ENCODE assay signal across 8 cellular contexts in genomic region chr10:110225756-110226554, GRCh38. TPM values are rescaled to one million over a fixed set of nuclear protein-coding genes. Genes with fewer than 3 reads are reported as not detected.
A peak's percentile ranks its signal among the peaks of the same experiment; 100 is the strongest.
DNase-seq lines count a peak whose midpoint lies in the region; ATAC-seq, FAIRE-seq and TF ChIP-seq lines count a peak whose summit lies in the region.

No MANE protein-coding gene starts in this region.

- TF ChIP-seq POLR2A in body of pancreas (IDR thresholded peaks at IDR 0.05) (peak in 2 of 3 donors; percentile 75), sigmoid colon (IDR thresholded peaks at IDR 0.05) (no peak)

- H3K27me3 ChIP-seq in body of pancreas, result no peaks in the 10 kb centered on the region
- H3K27me3 ChIP-seq in iPS DF 6.9 (ENCODE audit: control insufficient read depth, insufficient read depth, low read length), result no peaks in the 10 kb centered on the region; the same call in 1 of the 2 replicates
- no peaks in the 10 kb centered on the region for H3K27me3 ChIP-seq in sigmoid colon

- H3K36me3 ChIP-seq in body of pancreas (replicated peaks in 1 of 2; ENCODE audit: insufficient read depth in 1 of 2, low read depth in 2 of 2), result no peaks in the 10 kb centered on the region
- H3K36me3 ChIP-seq in iPS DF 6.9 (ENCODE audit: control insufficient read depth, insufficient read depth, low read length), result no peaks in the 10 kb centered on the region
- H3K36me3 ChIP-seq in sigmoid colon, result peaks cover 0 to 26% (median 0%) of the 10 kb centered on the region in 4 donors

- peak; percentile 69 for ATAC-seq in HG03039 (IDR thresholded peaks at IDR 0.05; ENCODE audit: unreplicated experiment)
- ATAC-seq in body of pancreas, result peak; percentile 81

- peak overlapping the region; percentile 56 to 93 for H3K4me3 ChIP-seq in body of pancreas
- peak overlapping the region; percentile 90; the same call in 1 of the 2 replicates for H3K4me3 ChIP-seq in iPS DF 6.9 (ENCODE audit: low read length)
- H3K4me3 ChIP-seq in sigmoid colon, result peak overlapping the region; percentile 76 to 87 (median 83)

- peak in 1 of 4 donors; percentile 29 for TF ChIP-seq EP300 in sigmoid colon (IDR thresholded peaks at IDR 0.05)

- peak; percentile 28 for FAIRE-seq in TTC549 (lab: Jason Lieb, UNC)

- intact Hi-C loops in body of pancreas (cut with DNase I), result loop anchor here (10.0 kb wide), 1 partner anchor 49 kb away; no protein-coding TSS in a partner anchor
- intact Hi-C loops in sigmoid colon (cut with DNase I), result loop anchor here (1.0 to 10.0 kb wide), 6 partner anchors 17 to 344 kb away; partner anchors contain the start of genes DUSP5 and SMC3

- peak; percentile 80 for DNase-seq in SIG-M5 treated with dmso at 0.1 percent for 504 hours (lab: John Stamatoyannopoulos, UW; ENCODE audit: unreplicated experiment)
- no peak for DNase-seq in SIG-M5 (lab: John Stamatoyannopoulos, UW)
- DNase-seq in NCI-H2081 (lab: John Stamatoyannopoulos, UW), result peak; percentile 78 to 85
- peak; percentile 92 to 93 (median 92) for DNase-seq in body of pancreas
- peak; percentile 90 for DNase-seq in iPS DF 6.9 (ENCODE audit: low read depth, low spot score)
- peak; percentile 97 for DNase-seq in sigmoid colon

- no peaks in the 10 kb centered on the region for H3K9me3 ChIP-seq in body of pancreas
- no peaks in the 10 kb centered on the region for H3K9me3 ChIP-seq in iPS DF 6.9 (ENCODE audit: control insufficient read depth, insufficient read depth, low read length)
- H3K9me3 ChIP-seq in sigmoid colon, result no peaks in the 10 kb centered on the region

- TF ChIP-seq CTCF in body of pancreas (IDR thresholded peaks at IDR 0.05), result peak; percentile 59 to 96 (median 80)
- peak; percentile 57 to 65 (median 62) for TF ChIP-seq CTCF in sigmoid colon (IDR thresholded peaks at IDR 0.05)

- WGBS in body of pancreas, 2 donors, result 0 to 1% methylated on average over 57 to 88 of the region's 104 CpGs
- no CpG with 5 or more reads among the region's 104 CpGs for WGBS in iPS DF 6.9 (ENCODE audit: insufficient coverage, insufficient read length)
- 0 to 1% methylated on average over 104 of the region's 104 CpGs for WGBS in sigmoid colon, 2 donors

- peaks cover 28% of the 10 kb centered on the region for H3K4me1 ChIP-seq in body of pancreas
- no peaks in the 10 kb centered on the region for H3K4me1 ChIP-seq in iPS DF 6.9 (ENCODE audit: control insufficient read depth, insufficient read depth, low read length)
- peaks cover 0 to 57% (median 43%) of the 10 kb centered on the region in 4 donors for H3K4me1 ChIP-seq in sigmoid colon

- H3K27ac ChIP-seq in body of pancreas, result peak overlapping the region; percentile 91 to 98 (median 93)
- no peak overlapping the region for H3K27ac ChIP-seq in iPS DF 6.9 (ENCODE audit: low read length)
- peak overlapping the region; percentile 92 to 98 (median 96) for H3K27ac ChIP-seq in sigmoid colon

RNA-seq across cellular contexts. Expression of gene MXI1, which starts 18.6 kb away (rescaled TPM):
- total RNA-seq in body of pancreas (10 to 100 TPM; 14.8 to 24.1 TPM), sigmoid colon (100 to 1,000 TPM in 3 of 4 donors, 10 to 100 TPM in 1; 92.0 to 148 (median 107) TPM)
- polyA plus RNA-seq in sigmoid colon, result 10 to 100 TPM; 52.2 to 84.7 (median 84.2) TPM

Comparison
In these comparisons a context has a peak if more than half of its experiments do, and no peak if none do; other contexts are left out.
1. POLR2A ChIP-seq: peak in body of pancreas (2 of 3); none in sigmoid colon (0 of 2).
2. Peak in every context shown above with its lines, with median percentiles within 50 percentile points of each other: H3K4me3 ChIP-seq.